In the genomic region with DNA sequence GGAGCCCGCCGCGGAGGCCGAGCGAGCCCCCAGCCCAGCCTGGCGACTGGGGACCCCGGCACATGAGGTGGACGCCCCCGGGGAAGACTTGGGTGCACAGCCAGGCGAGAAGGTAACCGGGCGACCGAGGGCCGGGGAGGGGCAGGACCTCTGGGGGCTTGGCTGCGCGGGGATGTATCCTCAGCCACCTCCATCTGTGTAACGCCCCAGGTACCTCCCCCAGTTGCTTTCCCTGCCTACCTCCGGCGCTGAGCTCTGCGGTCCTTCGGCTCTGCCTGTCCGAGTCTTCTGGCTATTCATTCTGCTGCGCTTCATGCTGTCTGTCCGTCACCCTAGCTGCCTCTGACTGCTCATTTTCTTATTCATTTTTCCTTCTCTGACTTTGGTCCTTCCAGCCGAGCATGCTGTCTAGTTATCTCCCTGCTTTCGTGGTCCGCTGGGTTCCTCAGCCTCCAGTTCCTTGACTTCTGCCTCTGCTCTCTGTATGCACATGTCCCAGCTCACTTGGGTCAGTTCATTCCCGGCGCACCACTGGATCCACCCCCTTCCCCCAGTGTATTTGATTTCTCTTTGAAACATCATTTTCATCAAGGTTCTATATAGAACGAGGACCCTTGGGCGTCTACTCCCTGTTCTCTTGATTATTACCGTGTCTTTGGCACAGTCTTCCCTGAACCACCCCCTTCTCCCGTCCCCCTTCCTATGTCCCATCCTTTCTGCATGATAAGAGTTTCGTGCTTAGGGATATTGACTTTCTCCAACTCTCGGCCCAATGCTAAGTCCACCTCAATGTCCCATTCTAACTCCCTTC, we compare ENCODE assay signal across 1 cellular context.
TF ChIP-seq lines count a peak whose summit lies in the region.

No MANE protein-coding gene starts in this region.

TF ChIP-seq in K562, 482 proteins besides CTCF, POLR2A, EP300 and RAD21 (continued from another document and continues in another):
- TF ChIP-seq ZBTB40 (IDR thresholded peaks at IDR 0.05) (peak; percentile 48; the same call in 1 of the 2 replicates), ZBTB40 (CRISPR knock-in tag; IDR thresholded peaks at IDR 0.05) (no peak), EHMT2 (IDR thresholded peaks at IDR 0.05) (no peak), EZH2 (IDR thresholded peaks at IDR 0.05; ENCODE audit: borderline replicate concordance, low read depth, low read length) (no peak), ZNF224 (CRISPR knock-in tag; IDR thresholded peaks at IDR 0.05) (no peak), MAFG (tag; conservative IDR thresholded peaks at IDR 0.05) (no peak), RBM34 (IDR thresholded peaks at IDR 0.05; ENCODE audit: borderline replicate concordance, insufficient read depth, low read length) (no peak), MED1 (CRISPR knock-in tag; IDR thresholded peaks at IDR 0.05; ENCODE audit: borderline replicate concordance) (no peak), CBX8 (IDR thresholded peaks at IDR 0.05; ENCODE audit: borderline replicate concordance, extremely low read depth, low read depth, low read length, poor library complexity, severe bottlenecking) (no peak), CSDE1 (IDR thresholded peaks at IDR 0.05) (no peak), PML (IDR thresholded peaks at IDR 0.05; ENCODE audit: low read length) (no peak), TRIM28 (IDR thresholded peaks at IDR 0.05) (no peak), KLF16 (IDR thresholded peaks at IDR 0.05) (no peak), ZNF398 (CRISPR knock-in tag; IDR thresholded peaks at IDR 0.05) (no peak), PKNOX1 (IDR thresholded peaks at IDR 0.05) (peak; percentile 40), SFPQ (IDR thresholded peaks at IDR 0.05; ENCODE audit: low read depth, low read length) (no peak), NRF1 (conservative IDR thresholded peaks at IDR 0.05 in 1 of 2, IDR thresholded peaks at IDR 0.05 in 1 of 2) (peak; percentile 51 to 68; a peak in 3 of 4 replicates), ZNF668 (CRISPR knock-in tag; IDR thresholded peaks at IDR 0.05) (no peak), ZBTB9 (CRISPR knock-in tag; IDR thresholded peaks at IDR 0.05) (no peak), BRF1 (IDR thresholded peaks at IDR 0.05; ENCODE audit: borderline replicate concordance, extremely low read depth, insufficient read length) (no peak), ARID1B (IDR thresholded peaks at IDR 0.05) (no peak), TCF3 (CRISPR knock-in tag; IDR thresholded peaks at IDR 0.05) (no peak)
- TF ChIP-seq, protein P1, sequence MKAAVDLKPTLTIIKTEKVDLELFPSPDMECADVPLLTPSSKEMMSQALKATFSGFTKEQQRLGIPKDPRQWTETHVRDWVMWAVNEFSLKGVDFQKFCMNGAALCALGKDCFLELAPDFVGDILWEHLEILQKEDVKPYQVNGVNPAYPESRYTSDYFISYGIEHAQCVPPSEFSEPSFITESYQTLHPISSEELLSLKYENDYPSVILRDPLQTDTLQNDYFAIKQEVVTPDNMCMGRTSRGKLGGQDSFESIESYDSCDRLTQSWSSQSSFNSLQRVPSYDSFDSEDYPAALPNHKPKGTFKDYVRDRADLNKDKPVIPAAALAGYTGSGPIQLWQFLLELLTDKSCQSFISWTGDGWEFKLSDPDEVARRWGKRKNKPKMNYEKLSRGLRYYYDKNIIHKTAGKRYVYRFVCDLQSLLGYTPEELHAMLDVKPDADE (conservative IDR thresholded peaks at IDR 0.05; ENCODE audit: control insufficient read depth, low read depth, low read length): no peak
- TF ChIP-seq, protein P2, sequence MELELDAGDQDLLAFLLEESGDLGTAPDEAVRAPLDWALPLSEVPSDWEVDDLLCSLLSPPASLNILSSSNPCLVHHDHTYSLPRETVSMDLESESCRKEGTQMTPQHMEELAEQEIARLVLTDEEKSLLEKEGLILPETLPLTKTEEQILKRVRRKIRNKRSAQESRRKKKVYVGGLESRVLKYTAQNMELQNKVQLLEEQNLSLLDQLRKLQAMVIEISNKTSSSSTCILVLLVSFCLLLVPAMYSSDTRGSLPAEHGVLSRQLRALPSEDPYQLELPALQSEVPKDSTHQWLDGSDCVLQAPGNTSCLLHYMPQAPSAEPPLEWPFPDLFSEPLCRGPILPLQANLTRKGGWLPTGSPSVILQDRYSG (tag; conservative IDR thresholded peaks at IDR 0.05; ENCODE audit: low read depth): no peak
- TF ChIP-seq, protein P3, sequence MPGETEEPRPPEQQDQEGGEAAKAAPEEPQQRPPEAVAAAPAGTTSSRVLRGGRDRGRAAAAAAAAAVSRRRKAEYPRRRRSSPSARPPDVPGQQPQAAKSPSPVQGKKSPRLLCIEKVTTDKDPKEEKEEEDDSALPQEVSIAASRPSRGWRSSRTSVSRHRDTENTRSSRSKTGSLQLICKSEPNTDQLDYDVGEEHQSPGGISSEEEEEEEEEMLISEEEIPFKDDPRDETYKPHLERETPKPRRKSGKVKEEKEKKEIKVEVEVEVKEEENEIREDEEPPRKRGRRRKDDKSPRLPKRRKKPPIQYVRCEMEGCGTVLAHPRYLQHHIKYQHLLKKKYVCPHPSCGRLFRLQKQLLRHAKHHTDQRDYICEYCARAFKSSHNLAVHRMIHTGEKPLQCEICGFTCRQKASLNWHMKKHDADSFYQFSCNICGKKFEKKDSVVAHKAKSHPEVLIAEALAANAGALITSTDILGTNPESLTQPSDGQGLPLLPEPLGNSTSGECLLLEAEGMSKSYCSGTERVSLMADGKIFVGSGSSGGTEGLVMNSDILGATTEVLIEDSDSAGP (CRISPR knock-in tag; IDR thresholded peaks at IDR 0.05): no peak
- TF ChIP-seq, protein P4, sequence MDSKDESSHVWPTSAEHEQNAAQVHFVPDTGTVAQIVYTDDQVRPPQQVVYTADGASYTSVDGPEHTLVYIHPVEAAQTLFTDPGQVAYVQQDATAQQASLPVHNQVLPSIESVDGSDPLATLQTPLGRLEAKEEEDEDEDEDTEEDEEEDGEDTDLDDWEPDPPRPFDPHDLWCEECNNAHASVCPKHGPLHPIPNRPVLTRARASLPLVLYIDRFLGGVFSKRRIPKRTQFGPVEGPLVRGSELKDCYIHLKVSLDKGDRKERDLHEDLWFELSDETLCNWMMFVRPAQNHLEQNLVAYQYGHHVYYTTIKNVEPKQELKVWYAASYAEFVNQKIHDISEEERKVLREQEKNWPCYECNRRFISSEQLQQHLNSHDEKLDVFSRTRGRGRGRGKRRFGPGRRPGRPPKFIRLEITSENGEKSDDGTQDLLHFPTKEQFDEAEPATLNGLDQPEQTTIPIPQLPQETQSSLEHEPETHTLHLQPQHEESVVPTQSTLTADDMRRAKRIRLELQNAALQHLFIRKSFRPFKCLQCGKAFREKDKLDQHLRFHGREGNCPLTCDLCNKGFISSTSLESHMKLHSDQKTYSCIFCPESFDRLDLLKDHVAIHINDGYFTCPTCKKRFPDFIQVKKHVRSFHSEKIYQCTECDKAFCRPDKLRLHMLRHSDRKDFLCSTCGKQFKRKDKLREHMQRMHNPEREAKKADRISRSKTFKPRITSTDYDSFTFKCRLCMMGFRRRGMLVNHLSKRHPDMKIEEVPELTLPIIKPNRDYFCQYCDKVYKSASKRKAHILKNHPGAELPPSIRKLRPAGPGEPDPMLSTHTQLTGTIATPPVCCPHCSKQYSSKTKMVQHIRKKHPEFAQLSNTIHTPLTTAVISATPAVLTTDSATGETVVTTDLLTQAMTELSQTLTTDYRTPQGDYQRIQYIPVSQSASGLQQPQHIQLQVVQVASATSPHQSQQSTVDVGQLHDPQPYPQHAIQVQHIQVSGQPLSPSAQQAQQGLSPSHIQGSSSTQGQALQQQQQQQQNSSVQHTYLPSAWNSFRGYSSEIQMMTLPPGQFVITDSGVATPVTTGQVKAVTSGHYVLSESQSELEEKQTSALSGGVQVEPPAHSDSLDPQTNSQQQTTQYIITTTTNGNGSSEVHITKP (IDR thresholded peaks at IDR 0.05; ENCODE audit: partially characterized antibody): peak; percentile 66
